In the genomic region with DNA sequence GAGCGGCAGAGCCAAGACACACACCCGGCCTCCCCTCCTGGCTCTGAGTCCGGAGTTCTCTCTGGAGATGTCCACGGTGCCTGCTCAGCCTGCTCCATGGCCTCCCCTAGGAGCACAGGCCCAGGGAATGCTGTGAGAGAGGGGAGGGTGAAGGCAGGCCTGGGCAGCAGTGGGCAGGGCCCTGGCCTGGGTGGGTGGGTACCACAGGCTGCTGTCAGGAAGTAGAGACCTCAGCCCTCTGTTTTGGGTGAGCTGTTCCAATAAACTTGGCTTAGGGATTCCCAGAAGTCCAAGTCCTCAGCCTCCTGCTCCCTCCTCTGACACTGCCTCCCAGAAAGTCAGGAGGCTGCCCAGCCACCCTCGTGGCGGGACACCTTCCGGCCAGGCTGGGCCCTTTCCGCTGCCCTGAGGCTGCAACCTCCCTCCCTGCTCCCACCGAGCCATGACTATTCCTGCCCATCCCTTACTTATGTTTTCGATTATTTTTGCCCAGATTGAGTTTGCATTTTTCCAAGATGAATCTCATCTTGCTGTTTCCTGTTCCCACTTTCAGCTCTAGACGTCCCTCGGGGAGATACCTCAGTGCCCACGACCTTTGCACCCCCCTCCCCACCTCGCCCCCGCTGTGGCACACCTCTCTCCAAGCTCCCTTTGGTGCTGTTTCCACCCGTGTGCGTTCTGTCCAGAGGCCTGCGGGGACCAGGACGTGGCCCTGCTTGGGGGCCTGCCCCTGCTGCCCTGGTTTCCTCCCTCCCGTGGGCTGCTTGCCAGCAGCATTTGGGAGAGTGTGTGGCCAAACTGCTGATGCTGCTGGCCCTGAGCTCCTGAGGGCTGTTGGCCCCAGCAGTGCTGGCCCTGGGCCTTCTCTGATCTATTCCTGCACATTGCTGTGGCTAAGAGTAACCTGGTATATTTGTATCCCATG, we compare ENCODE assay signal across 7 cellular contexts. TPM values are rescaled to one million over a fixed set of nuclear protein-coding genes. Genes with fewer than 3 reads are reported as not detected.
DNase-seq lines count a peak whose midpoint lies in the region; ATAC-seq and TF ChIP-seq lines count a peak whose summit lies in the region.
"Had no signal": no experiment of that assay in that cellular context is flagged by ENCODE, and none has a peak within 500 bp of the region (broad histone marks: within the 10 kb centered on the region; RNA-seq: fewer than 3 reads in every experiment).

No MANE protein-coding gene starts in this region.

- H3K36me3 Mint-ChIP-seq in MCF 10A (ENCODE audit: insufficient read depth, unreplicated experiment), result no peaks in the 10 kb centered on the region
- H3K36me3 Mint-ChIP-seq in activated naive CD4-positive, alpha-beta T cell treated with anti-CD3 and anti-CD28 coated beads, Interleukin-2, amount 50 U/mL, for 72 hours, result no peaks in the 10 kb centered on the region

- no peaks in the 10 kb centered on the region for H3K27me3 Mint-ChIP-seq in MCF 10A (ENCODE audit: insufficient read depth, unreplicated experiment)

- no peak for ATAC-seq in HG02885 (IDR thresholded peaks at IDR 0.05; ENCODE audit: poor library complexity, unreplicated experiment)
- no peak for ATAC-seq in activated naive CD4-positive, alpha-beta T cell treated with anti-CD3 and anti-CD28 coated beads, Interleukin-2, amount 50 U/mL, for 72 hours

- no peak overlapping the region for H3K4me3 ChIP-seq in BLaER1

- H4K20me1 ChIP-seq in BLaER1, result no peaks in the 10 kb centered on the region

- peak overlapping the region; percentile 73 for H3K27ac Mint-ChIP-seq in MCF 10A (ENCODE audit: low read depth, unreplicated experiment)
- peak overlapping the region in 1 of 2 donors; percentile 12 for H3K27ac Mint-ChIP-seq in activated naive CD4-positive, alpha-beta T cell treated with anti-CD3 and anti-CD28 coated beads, Interleukin-2, amount 50 U/mL, for 72 hours
- H3K27ac Mint-ChIP-seq: T-helper 1 cell treated with Interleukin-12 subunit alpha and Interleukin-12 subunit beta and Interleukin-4 antibody, amounts not matched to agents 30 μg/mL and 1 μg/mL, for 36 hours had no signal

- peak overlapping the region; percentile 72 for H3K27ac ChIP-seq in BLaER1

- POLR2A ChIA-PET in MCF 10A (lab: Yijun Ruan, JAX), result interaction anchor here (0.6 to 1.0 kb wide), 3 partner anchors 10 to 33 kb away, joined by 3 to 5 read pairs (median 3); no protein-coding TSS in a partner anchor

- H3K27me3 ChIP-seq in BLaER1, result no peaks in the 10 kb centered on the region

- H3K9ac ChIP-seq in BLaER1, result peak overlapping the region; percentile 51; the same call in 1 of the 2 replicates

- CTCF ChIA-PET in MCF 10A (lab: Yijun Ruan, JAX), result interaction anchor here (0.7 to 1.4 kb wide), 2 partner anchors 15 to 68 kb away, joined by 3 to 4 read pairs; no protein-coding TSS in a partner anchor

- no peak for TF ChIP-seq CTCF in MCF 10A (IDR thresholded peaks at IDR 0.05; ENCODE audit: unreplicated experiment)

- no peaks in the 10 kb centered on the region for H3K9me3 ChIP-seq in BLaER1

- no peaks in the 10 kb centered on the region for H3K9me3 Mint-ChIP-seq in MCF 10A (ENCODE audit: unreplicated experiment)
- no peaks in the 10 kb centered on the region for H3K9me3 Mint-ChIP-seq in activated naive CD4-positive, alpha-beta T cell treated with anti-CD3 and anti-CD28 coated beads, Interleukin-2, amount 50 U/mL, for 72 hours
- H3K9me3 Mint-ChIP-seq: T-helper 1 cell treated with Interleukin-12 subunit alpha and Interleukin-12 subunit beta and Interleukin-4 antibody, amounts not matched to agents 30 μg/mL and 1 μg/mL, for 36 hours had no signal

- H3K4me1 ChIP-seq in BLaER1, result peaks cover 64% of the 10 kb centered on the region

- H3K36me3 ChIP-seq in BLaER1, result no peaks in the 10 kb centered on the region

- H3K4me2 ChIP-seq in BLaER1, result peak overlapping the region; percentile 61

- H3K4me3 Mint-ChIP-seq in MCF 10A (ENCODE audit: unreplicated experiment), result no peak overlapping the region
- H3K4me3 Mint-ChIP-seq: T-helper 1 cell treated with Interleukin-12 subunit alpha and Interleukin-12 subunit beta and Interleukin-4 antibody, amounts not matched to agents 30 μg/mL and 1 μg/mL, for 36 hours had no signal

- H3K4me1 Mint-ChIP-seq in MCF 10A (ENCODE audit: insufficient read depth, unreplicated experiment), result peaks cover 8% of the 10 kb centered on the region

- intact Hi-C loops in MCF 10A (cut with micrococcal nuclease), result no loop called here

- DNase-seq in MCF 10A (ENCODE audit: unreplicated experiment), result peak; percentile 57
- DNase-seq in medulla oblongata (ENCODE audit: extremely low spot score), result peak; percentile 73
- DNase-seq in activated naive CD4-positive, alpha-beta T cell treated with anti-CD3 and anti-CD28 coated beads, Interleukin-2, amount 50 U/mL, for 72 hours (ENCODE audit: low spot score in 2 of 2), result no peak
- DNase-seq in activated CD4-positive, CD25-positive, alpha-beta regulatory T cell (lab: John Stamatoyannopoulos, UW), result no peak

- no TSS peak for BruUV-seq in MCF 10A (replicated peaks; lab: Mats Ljungman, UMichigan)

RNA-seq across cellular contexts. Expression of gene POLM, which starts 5.8 kb away (rescaled TPM):
- 19.2 and 22.8 TPM in 2 replicates for total RNA-seq in MCF 10A (2022)
- 10 to 100 TPM; 35.7 to 37.2 TPM for total RNA-seq in activated naive CD4-positive, alpha-beta T cell treated with anti-CD3 and anti-CD28 coated beads, Interleukin-2, amount 50 U/mL, for 72 hours

RNA-seq across cellular contexts. Expression of gene AEBP1, which starts 16.0 kb away (rescaled TPM):
- not detected in 2 replicates for total RNA-seq in MCF 10A (2022)
- total RNA-seq in activated naive CD4-positive, alpha-beta T cell treated with anti-CD3 and anti-CD28 coated beads, Interleukin-2, amount 50 U/mL, for 72 hours, result 10 to 100 TPM; 14.6 to 26.9 TPM

RNA-seq across cellular contexts. Expression of gene PGAM2, which starts 22.8 kb away (rescaled TPM):
- total RNA-seq in MCF 10A (2022), result not detected in 2 replicates
- 1 to 10 TPM in 1 of 2 donors, under 1 TPM in 1; 0.64 to 1.0 TPM for total RNA-seq in activated naive CD4-positive, alpha-beta T cell treated with anti-CD3 and anti-CD28 coated beads, Interleukin-2, amount 50 U/mL, for 72 hours

RNA-seq across cellular contexts. Expression of gene POLD2, which starts 35.2 kb away (rescaled TPM):
- total RNA-seq in MCF 10A (2022), result 118 and 179 TPM in 2 replicates
- total RNA-seq in activated naive CD4-positive, alpha-beta T cell treated with anti-CD3 and anti-CD28 coated beads, Interleukin-2, amount 50 U/mL, for 72 hours, result 100 to 1,000 TPM; 129 to 212 TPM

RNA-seq across cellular contexts. Expression of gene DBNL, which starts 43.7 kb away (rescaled TPM):
- total RNA-seq in MCF 10A (2022), result 49.7 and 52.9 TPM in 2 replicates
- 100 to 1,000 TPM in 1 of 2 donors, 10 to 100 TPM in 1; 75.3 to 123 TPM for total RNA-seq in activated naive CD4-positive, alpha-beta T cell treated with anti-CD3 and anti-CD28 coated beads, Interleukin-2, amount 50 U/mL, for 72 hours

Comparison
In these comparisons a context has a peak if more than half of its experiments do, and no peak if none do; other contexts are left out.
1. DNase-seq: peak in MCF 10A (single experiment) and medulla oblongata (single experiment); none in activated naive CD4-positive, alpha-beta T cell treated with anti-CD3 and anti-CD28 coated beads, Interleukin-2, amount 50 U/mL, for 72 hours (0 of 2) and activated CD4-positive, CD25-positive, alpha-beta regulatory T cell (0 of 4).
2. RNA of gene AEBP1, which starts 16.0 kb away (total RNA-seq): 14.6 to 26.9 TPM in activated naive CD4-positive, alpha-beta T cell treated with anti-CD3 and anti-CD28 coated beads, Interleukin-2, amount 50 U/mL, for 72 hours; not detected in MCF 10A; every median in the first group is over 10 times any median in the second.